In the genomic region with DNA sequence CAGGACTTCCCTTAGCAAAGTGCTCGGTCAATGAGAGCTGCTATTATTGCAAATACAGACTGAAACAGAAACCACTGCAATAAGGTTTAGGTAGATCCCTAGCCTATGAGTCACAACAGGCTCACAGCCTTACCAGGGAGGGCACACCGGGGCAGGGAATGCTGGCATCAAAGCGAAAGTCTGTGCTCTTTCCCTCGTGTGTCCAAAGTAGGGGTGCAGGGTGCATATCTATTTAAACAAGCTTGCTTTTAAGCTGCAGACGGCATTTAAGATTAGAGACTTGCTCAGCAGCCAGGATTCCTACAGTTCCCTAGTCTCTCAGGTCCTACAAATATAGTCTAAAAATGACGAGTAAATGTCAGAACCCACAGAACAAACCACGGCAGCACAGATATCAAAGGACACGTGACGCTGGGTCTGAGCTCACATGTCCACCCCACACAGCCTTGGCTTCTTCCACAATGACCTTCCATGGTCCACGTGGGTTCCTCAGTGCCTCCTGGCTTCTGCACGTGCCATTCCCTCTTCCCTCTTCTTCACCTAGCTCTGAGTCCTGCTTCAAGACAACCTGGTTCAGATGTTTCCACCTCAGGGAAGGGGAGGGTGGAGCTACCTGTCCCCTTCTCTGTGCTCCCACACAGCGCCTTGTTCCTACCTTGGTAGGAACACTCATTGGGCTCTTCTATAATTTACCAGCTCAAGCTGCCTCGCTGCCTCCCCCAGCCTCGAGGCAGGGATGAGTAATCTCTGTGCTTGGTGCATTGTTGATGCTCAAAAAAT, we compare ENCODE assay signal across 7 cellular contexts.
A peak's percentile ranks its signal among the peaks of the same experiment; 100 is the strongest.
DNase-seq lines count a peak whose midpoint lies in the region; ATAC-seq and TF ChIP-seq lines count a peak whose summit lies in the region.

No MANE protein-coding gene starts in this region.

- TF ChIP-seq CTCF in HFFc6 (IDR thresholded peaks at IDR 0.05) (no peak), chondrocyte (IDR thresholded peaks at IDR 0.05) (no peak)

- DNase-seq in HFFc6 (peak; percentile 61), OCI-M1 (lab: John Stamatoyannopoulos, UW) (peak; percentile 96), chondrocyte (ENCODE audit: low spot score) (no peak), SKM-1 treated with dmso at 0.1 percent for 144 hours (lab: John Stamatoyannopoulos, UW; ENCODE audit: unreplicated experiment) (no peak), foreskin melanocyte (no peak)

- H3K4me3 Mint-ChIP-seq in HFFc6 (peak overlapping the region; percentile 87), chondrocyte (ENCODE audit: unreplicated experiment) (peak overlapping the region; percentile 56)

- H3K36me3 ChIP-seq in muscle layer of colon (ENCODE audit: insufficient read depth, low read length) = no peaks in the 10 kb centered on the region

- peak overlapping the region; percentile 5 for H3K9ac ChIP-seq in muscle layer of colon (ENCODE audit: low read length)

- no peaks in the 10 kb centered on the region for H3K9me3 ChIP-seq in muscle layer of colon (ENCODE audit: low read length)

- peak overlapping the region in 1 of 2 donors; percentile 37 for H3K4me3 ChIP-seq in muscle layer of colon (ENCODE audit: low read depth in 1 of 2, low read length in 2 of 2)

- peak overlapping the region; percentile 53 for H3K27ac ChIP-seq in muscle layer of colon (ENCODE audit: low read depth, low read length)

- H3K27ac Mint-ChIP-seq in HFFc6 = peak overlapping the region; percentile 84
- peak overlapping the region; percentile 78 for H3K27ac Mint-ChIP-seq in chondrocyte (ENCODE audit: unreplicated experiment)

- no peaks in the 10 kb centered on the region; the same call in 1 of the 2 replicates for H3K27me3 Mint-ChIP-seq in HFFc6 (ENCODE audit: insufficient read depth)
- H3K27me3 Mint-ChIP-seq in chondrocyte (ENCODE audit: low read depth) = no peaks in the 10 kb centered on the region

- no peaks in the 10 kb centered on the region for H3K27me3 ChIP-seq in muscle layer of colon (ENCODE audit: control insufficient read depth in 1 of 2, insufficient read depth in 2 of 2, low read length in 2 of 2)

- H3K36me3 Mint-ChIP-seq in HFFc6 (ENCODE audit: low read depth) (peaks cover 5% of the 10 kb centered on the region; the same call in 1 of the 2 replicates), chondrocyte (ENCODE audit: low read depth) (no peaks in the 10 kb centered on the region)

- H3K4me1 Mint-ChIP-seq in HFFc6 (ENCODE audit: low read depth) (peaks cover 59% of the 10 kb centered on the region), chondrocyte (ENCODE audit: low read depth) (peaks cover 49% of the 10 kb centered on the region)

- H3K4me1 ChIP-seq in muscle layer of colon (ENCODE audit: insufficient read depth, low read length) = peaks cover 57% of the 10 kb centered on the region

- H3K9me3 Mint-ChIP-seq in HFFc6 = no peaks in the 10 kb centered on the region
- H3K9me3 Mint-ChIP-seq in chondrocyte (ENCODE audit: low read depth) = no peaks in the 10 kb centered on the region

- ATAC-seq in GM18861 (IDR thresholded peaks at IDR 0.05; ENCODE audit: unreplicated experiment) = peak; percentile 72

Comparison
In these comparisons a context has a peak if more than half of its experiments do, and no peak if none do; other contexts are left out.
1. DNase-seq: peak in HFFc6 (single experiment) and OCI-M1 (single experiment); none in chondrocyte (single experiment), SKM-1 treated with dmso at 0.1 percent for 144 hours (single experiment) and foreskin melanocyte (single experiment).